Comparison of ENCODE assay signal across 28 cellular contexts in genomic region chr10:107098326-107098725, GRCh38.
"Had no signal": no experiment of that assay in that cellular context is flagged by ENCODE, and none has a peak within 500 bp of the region (broad histone marks: within the 10 kb centered on the region; RNA-seq: fewer than 3 reads in every experiment).

No MANE protein-coding gene starts in this region.

- H3K27ac ChIP-seq: neural progenitor cell, ovary, parathyroid adenoma, psoas muscle, right lobe of liver, sigmoid colon, spleen, suprapubic skin, testis, tibial artery, transverse colon, upper lobe of right lung, uterus had no signal

- H2AFZ ChIP-seq: neural progenitor cell, parathyroid adenoma had no signal

- H3K79me2 ChIP-seq: parathyroid adenoma had no signal

- H3K36me3 ChIP-seq: neural progenitor cell, ovary, right lobe of liver, sigmoid colon, spleen, suprapubic skin, tibial artery, transverse colon, upper lobe of right lung, uterus had no signal

- DNase-seq: naive thymus-derived CD4-positive, alpha-beta T cell; natural killer cell; ovary; posterior cingulate gyrus; psoas muscle; right cardiac atrium; right lobe of liver; sigmoid colon; spleen; stimulated activated CD4-positive, alpha-beta T cell treated with anti-CD3 and anti-CD28 coated beads, Interleukin-12 subunit alpha, Interleukin-12 subunit beta, amount 100 ng/mL, for 4 hours; stimulated activated CD4-positive, alpha-beta T cell treated with anti-CD3 and anti-CD28 coated beads, Interleukin-1b, Interleukin-23, amount 100 ng/mL, for 48 hours; stimulated activated CD4-positive, alpha-beta T cell treated with anti-CD3 and anti-CD28 coated beads, Interleukin-4, amount 100 ng/mL, for 1 hour; stimulated activated CD4-positive, alpha-beta T cell treated with anti-CD3 and anti-CD28 coated beads, Interleukin-4, amount 100 ng/mL, for 4 hours; stimulated activated CD8-positive, alpha-beta memory T cell treated with anti-CD3 and anti-CD28 coated beads, Interleukin-4, amount 100 ng/mL, for 48 hours; stimulated activated naive CD4-positive, alpha-beta T cell; stimulated activated naive CD8-positive, alpha-beta T cell treated with anti-CD3 and anti-CD28 coated beads, Interleukin-15, amount 100 ng/mL, for 72 hours; stimulated activated naive CD8-positive, alpha-beta T cell treated with anti-CD3 and anti-CD28 coated beads, Interleukin-15, Interleukin-2, amounts not matched to agents 100 U/mL and 50 U/mL, for 24 hours; substantia nigra; testis; tibial artery; transverse colon; upper lobe of right lung; uterus had no signal

- H3K4me3 ChIP-seq: neural progenitor cell, ovary, psoas muscle, right lobe of liver, sigmoid colon, skin epidermis, smooth muscle cell, spleen, suprapubic skin, testis, tibial artery, transverse colon, upper lobe of right lung, uterus had no signal

- H3K9me3 ChIP-seq: ovary, psoas muscle, sigmoid colon, spleen, suprapubic skin, testis, tibial artery, transverse colon, upper lobe of right lung, uterus had no signal

- H3K4me2 ChIP-seq: neural progenitor cell, smooth muscle cell had no signal

- H3K4me1 ChIP-seq: parathyroid adenoma, psoas muscle, spleen, suprapubic skin, testis, tibial artery, upper lobe of right lung, uterus had no signal

- H3K27me3 ChIP-seq: neural progenitor cell, ovary, right lobe of liver, sigmoid colon, spleen, suprapubic skin, testis, tibial artery, transverse colon, upper lobe of right lung, uterus had no signal
